ENCODE assay signal across 1 cellular context in genomic region chr12:53180270-53180930, GRCh38.
TF ChIP-seq lines count a peak whose summit lies in the region.

A gene with protein sequence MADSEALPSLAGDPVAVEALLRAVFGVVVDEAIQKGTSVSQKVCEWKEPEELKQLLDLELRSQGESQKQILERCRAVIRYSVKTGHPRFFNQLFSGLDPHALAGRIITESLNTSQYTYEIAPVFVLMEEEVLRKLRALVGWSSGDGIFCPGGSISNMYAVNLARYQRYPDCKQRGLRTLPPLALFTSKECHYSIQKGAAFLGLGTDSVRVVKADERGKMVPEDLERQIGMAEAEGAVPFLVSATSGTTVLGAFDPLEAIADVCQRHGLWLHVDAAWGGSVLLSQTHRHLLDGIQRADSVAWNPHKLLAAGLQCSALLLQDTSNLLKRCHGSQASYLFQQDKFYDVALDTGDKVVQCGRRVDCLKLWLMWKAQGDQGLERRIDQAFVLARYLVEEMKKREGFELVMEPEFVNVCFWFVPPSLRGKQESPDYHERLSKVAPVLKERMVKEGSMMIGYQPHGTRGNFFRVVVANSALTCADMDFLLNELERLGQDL (minus strand): TSS chr12:53180925. CDS start chr12:53173470, 7,455 bp downstream.
A gene with protein sequence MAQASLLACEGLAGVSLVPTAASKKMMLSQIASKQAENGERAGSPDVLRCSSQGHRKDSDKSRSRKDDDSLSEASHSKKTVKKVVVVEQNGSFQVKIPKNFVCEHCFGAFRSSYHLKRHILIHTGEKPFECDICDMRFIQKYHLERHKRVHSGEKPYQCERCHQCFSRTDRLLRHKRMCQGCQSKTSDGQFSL (plus strand): TSS chr12:53180722. CDS start chr12:53181984, 1,262 bp downstream.

TF ChIP-seq in HepG2, 621 proteins besides CTCF, POLR2A, EP300 and RAD21 (continued from another document and continues in another):
- TF ChIP-seq, protein P1, sequence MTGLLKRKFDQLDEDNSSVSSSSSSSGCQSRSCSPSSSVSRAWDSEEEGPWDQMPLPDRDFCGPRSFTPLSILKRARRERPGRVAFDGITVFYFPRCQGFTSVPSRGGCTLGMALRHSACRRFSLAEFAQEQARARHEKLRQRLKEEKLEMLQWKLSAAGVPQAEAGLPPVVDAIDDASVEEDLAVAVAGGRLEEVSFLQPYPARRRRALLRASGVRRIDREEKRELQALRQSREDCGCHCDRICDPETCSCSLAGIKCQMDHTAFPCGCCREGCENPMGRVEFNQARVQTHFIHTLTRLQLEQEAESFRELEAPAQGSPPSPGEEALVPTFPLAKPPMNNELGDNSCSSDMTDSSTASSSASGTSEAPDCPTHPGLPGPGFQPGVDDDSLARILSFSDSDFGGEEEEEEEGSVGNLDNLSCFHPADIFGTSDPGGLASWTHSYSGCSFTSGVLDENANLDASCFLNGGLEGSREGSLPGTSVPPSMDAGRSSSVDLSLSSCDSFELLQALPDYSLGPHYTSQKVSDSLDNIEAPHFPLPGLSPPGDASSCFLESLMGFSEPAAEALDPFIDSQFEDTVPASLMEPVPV (CRISPR knock-in tag; IDR thresholded peaks at IDR 0.05) = peak; percentile 74; the same call in 1 of the 2 replicates
- TF ChIP-seq ZNF746 (CRISPR knock-in tag; IDR thresholded peaks at IDR 0.05) (peak; percentile 77), ZNF430 (CRISPR knock-in tag; IDR thresholded peaks at IDR 0.05) (peak; percentile 64; the same call in 1 of the 2 replicates), ZNF367 (CRISPR knock-in tag; IDR thresholded peaks at IDR 0.05; ENCODE audit: borderline replicate concordance) (no peak), IKZF4 (CRISPR knock-in tag; IDR thresholded peaks at IDR 0.05; ENCODE audit: borderline replicate concordance, low read depth, not compliant biosample characterization) (no peak), ZNF737 (CRISPR knock-in tag; IDR thresholded peaks at IDR 0.05; ENCODE audit: borderline replicate concordance) (no peak; the same call in 1 of the 2 replicates), HOXA3 (CRISPR knock-in tag; IDR thresholded peaks at IDR 0.05) (peak; percentile 84), ZNF674 (CRISPR knock-in tag; IDR thresholded peaks at IDR 0.05; ENCODE audit: low read depth) (no peak), POLR2AphosphoS5 (IDR thresholded peaks at IDR 0.05; ENCODE audit: low read depth, low read length) (peak; percentile 64), ZNF264 (CRISPR knock-in tag; IDR thresholded peaks at IDR 0.05) (no peak), RBFOX2 (IDR thresholded peaks at IDR 0.05; ENCODE audit: low read depth, low read length) (peak; percentile 99), SNAPC2 (CRISPR knock-in tag; IDR thresholded peaks at IDR 0.05) (no peak), ZNF83 (CRISPR knock-in tag; IDR thresholded peaks at IDR 0.05; ENCODE audit: borderline replicate concordance) (no peak; the same call in 1 of the 2 replicates), ZNF773 (CRISPR knock-in tag; IDR thresholded peaks at IDR 0.05; ENCODE audit: borderline replicate concordance) (no peak), WIZ (CRISPR knock-in tag; IDR thresholded peaks at IDR 0.05) (no peak), MTERF4 (CRISPR knock-in tag; IDR thresholded peaks at IDR 0.05) (peak; percentile 71; the same call in 1 of the 2 replicates), SUZ12 (IDR thresholded peaks at IDR 0.05; ENCODE audit: low read depth, low read length) (no peak), HNRNPK (IDR thresholded peaks at IDR 0.05; ENCODE audit: low read depth, low read length, poor library complexity, severe bottlenecking) (peak; percentile 98), ARNT2 (CRISPR knock-in tag; IDR thresholded peaks at IDR 0.05; ENCODE audit: low read depth) (peak; percentile 24; the same call in 1 of the 2 replicates), CEBPB (IDR thresholded peaks at IDR 0.05; ENCODE audit: borderline replicate concordance, low read depth, low read length) (no peak), TBX2 (CRISPR knock-in tag; IDR thresholded peaks at IDR 0.05; ENCODE audit: borderline replicate concordance) (peak; percentile 63; the same call in 1 of the 2 replicates), REL (CRISPR knock-in tag; conservative IDR thresholded peaks at IDR 0.05) (peak; percentile 85; the same call in 1 of the 2 replicates), RFXAP (CRISPR knock-in tag; IDR thresholded peaks at IDR 0.05; ENCODE audit: borderline replicate concordance) (no peak), SSRP1 (CRISPR knock-in tag; IDR thresholded peaks at IDR 0.05) (no peak), ZFP36 (IDR thresholded peaks at IDR 0.05; ENCODE audit: borderline replicate concordance, low read depth, low read length, partially characterized antibody) (no peak), ZBED4 (CRISPR knock-in tag; IDR thresholded peaks at IDR 0.05; ENCODE audit: borderline replicate concordance) (peak; percentile 57; the same call in 1 of the 2 replicates), HIVEP1 (CRISPR knock-in tag; IDR thresholded peaks at IDR 0.05) (no peak), ETS1 (CRISPR knock-in tag; IDR thresholded peaks at IDR 0.05) (no peak), SNRNP70 (IDR thresholded peaks at IDR 0.05; ENCODE audit: low read depth, low read length) (no peak), TSC22D2 (CRISPR knock-in tag; IDR thresholded peaks at IDR 0.05; ENCODE audit: borderline replicate concordance) (no peak), CHD4 (IDR thresholded peaks at IDR 0.05; ENCODE audit: borderline replicate concordance, low read length) (no peak), EED (CRISPR knock-in tag; IDR thresholded peaks at IDR 0.05) (no peak), ZFAT (CRISPR knock-in tag; conservative IDR thresholded peaks at IDR 0.05) (no peak), NKX3-1 (CRISPR knock-in tag; IDR thresholded peaks at IDR 0.05) (no peak), ZBTB8A (CRISPR knock-in tag; IDR thresholded peaks at IDR 0.05; ENCODE audit: borderline replicate concordance, low read depth) (no peak), MXD1 (CRISPR knock-in tag; IDR thresholded peaks at IDR 0.05) (no peak; the same call in 1 of the 2 replicates), TCF12 (IDR thresholded peaks at IDR 0.05) (no peak), TCF12 (CRISPR knock-in tag; IDR thresholded peaks at IDR 0.05) (peak; percentile 23; the same call in 1 of the 2 replicates), ZNF839 (CRISPR knock-in tag; IDR thresholded peaks at IDR 0.05; ENCODE audit: borderline replicate concordance) (peak; percentile 57; the same call in 1 of the 2 replicates), ZNF772 (CRISPR knock-in tag; IDR thresholded peaks at IDR 0.05) (peak; percentile 47), ATF1 (CRISPR knock-in tag; IDR thresholded peaks at IDR 0.05) (no peak), FOXK1 (CRISPR knock-in tag; IDR thresholded peaks at IDR 0.05; ENCODE audit: borderline replicate concordance, low read depth) (peak; percentile 94), SNAPC4 (CRISPR knock-in tag; IDR thresholded peaks at IDR 0.05) (no peak), MAFG (CRISPR knock-in tag; IDR thresholded peaks at IDR 0.05) (no peak), ZNF816 (CRISPR knock-in tag; IDR thresholded peaks at IDR 0.05; ENCODE audit: borderline replicate concordance) (peak; percentile 43; the same call in 1 of the 2 replicates)
- TF ChIP-seq, protein P2, sequence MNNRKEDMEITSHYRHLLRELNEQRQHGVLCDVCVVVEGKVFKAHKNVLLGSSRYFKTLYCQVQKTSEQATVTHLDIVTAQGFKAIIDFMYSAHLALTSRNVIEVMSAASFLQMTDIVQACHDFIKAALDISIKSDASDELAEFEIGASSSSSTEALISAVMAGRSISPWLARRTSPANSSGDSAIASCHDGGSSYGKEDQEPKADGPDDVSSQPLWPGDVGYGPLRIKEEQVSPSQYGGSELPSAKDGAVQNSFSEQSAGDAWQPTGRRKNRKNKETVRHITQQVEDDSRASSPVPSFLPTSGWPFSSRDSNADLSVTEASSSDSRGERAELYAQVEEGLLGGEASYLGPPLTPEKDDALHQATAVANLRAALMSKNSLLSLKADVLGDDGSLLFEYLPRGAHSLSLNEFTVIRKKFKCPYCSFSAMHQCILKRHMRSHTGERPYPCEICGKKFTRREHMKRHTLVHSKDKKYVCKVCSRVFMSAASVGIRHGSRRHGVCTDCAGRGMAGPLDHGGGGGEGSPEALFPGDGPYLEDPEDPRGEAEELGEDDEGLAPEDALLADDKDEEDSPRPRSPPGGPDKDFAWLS (CRISPR knock-in tag; IDR thresholded peaks at IDR 0.05; ENCODE audit: borderline replicate concordance) = no peak
